Comparison of ENCODE assay signal across 8 cellular contexts in genomic region chr21:33543505-33544129, GRCh38. TPM values are rescaled to one million over a fixed set of nuclear protein-coding genes. Genes with fewer than 3 reads are reported as not detected.
A peak's percentile ranks its signal among the peaks of the same experiment; 100 is the strongest.
DNase-seq lines count a peak whose midpoint lies in the region; ATAC-seq and TF ChIP-seq lines count a peak whose summit lies in the region.

No MANE protein-coding gene starts in this region.

- H3K4me3 ChIP-seq in NB4 (ENCODE audit: low read depth, low read length) (peak overlapping the region; percentile 90), iPS DF 6.9 (ENCODE audit: low read length) (peak overlapping the region; percentile 96), skeletal muscle cell (ENCODE audit: low read depth, low read length) (peak overlapping the region; percentile 91)

- peak overlapping the region; percentile 99 to 100 for H3K27ac Mint-ChIP-seq in activated naive CD4-positive, alpha-beta T cell treated with anti-CD3 and anti-CD28 coated beads, Interleukin-2, amount 50 U/mL, for 72 hours

- H3K36me3 ChIP-seq in iPS DF 6.9 (ENCODE audit: control insufficient read depth, insufficient read depth, low read length): no peaks in the 10 kb centered on the region

- TF ChIP-seq CTCF in NB4 (IDR thresholded peaks at IDR 0.05; ENCODE audit: low read depth, low read length): no peak

- no peak for TF ChIP-seq POLR2A in NB4 (IDR thresholded peaks at IDR 0.05; ENCODE audit: extremely low read depth, insufficient read length)

- DNase-seq in NCI-H2171 (lab: John Stamatoyannopoulos, UW) (peak; percentile 29), NCI-H2171 treated with DMSO at 0.1 percent for 48 hours (lab: John Stamatoyannopoulos, UW) (no peak), NB4 (ENCODE audit: low read depth) (peak; percentile 82), iPS DF 6.9 (ENCODE audit: low read depth, low spot score) (no peak), skeletal muscle cell (ENCODE audit: low read depth) (peak; percentile 21), hippocampal formation (lab: John Stamatoyannopoulos, UW) (no peak), RPMI8226 (no peak)
- peak; percentile 75 to 80 for DNase-seq in activated naive CD4-positive, alpha-beta T cell treated with anti-CD3 and anti-CD28 coated beads, Interleukin-2, amount 50 U/mL, for 72 hours (ENCODE audit: low spot score in 2 of 2)

- WGBS in iPS DF 6.9 (ENCODE audit: insufficient coverage, insufficient read length): no CpG with 5 or more reads among the region's 26 CpGs

- H3K27me3 ChIP-seq in iPS DF 6.9 (ENCODE audit: control insufficient read depth, insufficient read depth, low read length): no peaks in the 10 kb centered on the region

- no peak overlapping the region for H3K27ac ChIP-seq in iPS DF 6.9 (ENCODE audit: low read length)

- no peaks in the 10 kb centered on the region for H3K4me1 ChIP-seq in iPS DF 6.9 (ENCODE audit: control insufficient read depth, insufficient read depth, low read length)

- H3K36me3 Mint-ChIP-seq in activated naive CD4-positive, alpha-beta T cell treated with anti-CD3 and anti-CD28 coated beads, Interleukin-2, amount 50 U/mL, for 72 hours: peaks cover 42 to 69% of the 10 kb centered on the region in 2 donors

- H3K9me3 ChIP-seq in iPS DF 6.9 (ENCODE audit: control insufficient read depth, insufficient read depth, low read length): no peaks in the 10 kb centered on the region

- ATAC-seq in activated naive CD4-positive, alpha-beta T cell treated with anti-CD3 and anti-CD28 coated beads, Interleukin-2, amount 50 U/mL, for 72 hours: peak in 1 of 2 donors; percentile 23

- H3K9me3 Mint-ChIP-seq in activated naive CD4-positive, alpha-beta T cell treated with anti-CD3 and anti-CD28 coated beads, Interleukin-2, amount 50 U/mL, for 72 hours: no peaks in the 10 kb centered on the region

RNA-seq across cellular contexts. Expression of gene SON, which starts 0.8 kb away (rescaled TPM):
- 100 to 1,000 TPM; 271 to 344 TPM for total RNA-seq in activated naive CD4-positive, alpha-beta T cell treated with anti-CD3 and anti-CD28 coated beads, Interleukin-2, amount 50 U/mL, for 72 hours

RNA-seq across cellular contexts. Expression of gene GART, which starts 1.7 kb away (rescaled TPM):
- 100 to 1,000 TPM; 161 to 187 TPM for total RNA-seq in activated naive CD4-positive, alpha-beta T cell treated with anti-CD3 and anti-CD28 coated beads, Interleukin-2, amount 50 U/mL, for 72 hours

RNA-seq across cellular contexts. Expression of gene DONSON, which starts 44.9 kb away (rescaled TPM):
- 10 to 100 TPM; 39.1 to 56.1 TPM for total RNA-seq in activated naive CD4-positive, alpha-beta T cell treated with anti-CD3 and anti-CD28 coated beads, Interleukin-2, amount 50 U/mL, for 72 hours

RNA-seq across cellular contexts. Expression of gene DNAJC28, which starts 52.1 kb away (rescaled TPM):
- under 1 TPM; 0.49 to 0.91 TPM for total RNA-seq in activated naive CD4-positive, alpha-beta T cell treated with anti-CD3 and anti-CD28 coated beads, Interleukin-2, amount 50 U/mL, for 72 hours

Comparison
In these comparisons a context has a peak if more than half of its experiments do, and no peak if none do; other contexts are left out.
1. DNase-seq: peak in NCI-H2171 (single experiment), NB4 (single experiment), activated naive CD4-positive, alpha-beta T cell treated with anti-CD3 and anti-CD28 coated beads, Interleukin-2, amount 50 U/mL, for 72 hours (2 of 2) and skeletal muscle cell (single experiment); none in NCI-H2171 treated with DMSO at 0.1 percent for 48 hours (single experiment), iPS DF 6.9 (single experiment), hippocampal formation (0 of 2) and RPMI8226 (single experiment).
2. Peak in every context shown above with its lines, with median percentiles within 50 percentile points of each other: H3K4me3 ChIP-seq.